In genomic region chr1:164759945-164760584, GRCh38 we compare ENCODE assay signal across 22 cellular contexts.
DNase-seq lines count a peak whose midpoint lies in the region; ATAC-seq, FAIRE-seq and TF ChIP-seq lines count a peak whose summit lies in the region.
"Had no signal": no experiment of that assay in that cellular context is flagged by ENCODE, and none has a peak within 500 bp of the region (broad histone marks: within the 10 kb centered on the region; RNA-seq: fewer than 3 reads in every experiment).

No MANE protein-coding gene starts in this region.

- H3K4me3 ChIP-seq in IMR-90 (ENCODE audit: insufficient read depth, low read depth, low read length) = no peak overlapping the region
- H3K4me3 ChIP-seq in H1 (ENCODE audit: extremely low read depth in 1 of 4, insufficient read depth in 2 of 4, low read depth in 3 of 4, low read length in 4 of 4) = no peak overlapping the region
- H3K4me3 ChIP-seq in mesenchymal stem cell (ENCODE audit: insufficient read depth in 1 of 2, low read depth in 1 of 2, low read length in 2 of 2) = no peak overlapping the region
- no peak overlapping the region for H3K4me3 ChIP-seq in tibial nerve
- H3K4me3 ChIP-seq: body of pancreas, pancreas had no signal

- no peak overlapping the region for H3K23ac ChIP-seq in IMR-90 (ENCODE audit: low read depth, low read length)
- no peak overlapping the region for H3K23ac ChIP-seq in H1 (ENCODE audit: insufficient read length)
- H3K23ac ChIP-seq in mesenchymal stem cell (ENCODE audit: low read length in 2 of 2) = no peak overlapping the region

- H3K79me1 ChIP-seq in IMR-90 (ENCODE audit: low read depth in 1 of 2, low read length in 2 of 2) (peaks cover 4 to 7% of the 10 kb centered on the region in 2 experiments), H1 (ENCODE audit: low read depth, low read length) (peaks cover 12% of the 10 kb centered on the region), mesenchymal stem cell (replicated peaks; ENCODE audit: low read length, poor library complexity, severe bottlenecking) (no peaks in the 10 kb centered on the region)

- 0 out of 2 replicates have a peak overlapping the region, but pooled peaks have one; percentile 2 for H3K27ac ChIP-seq in IMR-90 (ENCODE audit: insufficient read depth, low read length)
- 0 out of 2 replicates have a peak overlapping the region, but pooled peaks have one; percentile 23 for H3K27ac ChIP-seq in H1 (ENCODE audit: low read depth, low read length)
- H3K27ac ChIP-seq in mesenchymal stem cell (ENCODE audit: low read length, poor library complexity, severe bottlenecking) = no peak overlapping the region
- H3K27ac ChIP-seq in tibial nerve = peak overlapping the region in 3 of 4 donors; percentile 39 to 84 (median 80)
- H3K27ac ChIP-seq: pancreas had no signal

- H3K4me1 ChIP-seq in IMR-90 (ENCODE audit: control insufficient read depth, insufficient read depth, low read length) = peaks cover 15% of the 10 kb centered on the region
- peaks cover 0 to 11% (median 7%) of the 10 kb centered on the region in 4 experiments; a peak in 5 of 7 replicates for H3K4me1 ChIP-seq in H1 (replicated peaks in 1 of 4; ENCODE audit: control insufficient read depth in 3 of 4, insufficient read depth in 4 of 4, low read length in 3 of 4)
- H3K4me1 ChIP-seq in mesenchymal stem cell (ENCODE audit: control insufficient read depth, insufficient read depth, low read depth, low read length) = no peaks in the 10 kb centered on the region
- peaks cover 0 to 48% (median 3%) of the 10 kb centered on the region in 4 donors for H3K4me1 ChIP-seq in tibial nerve

- peaks cover 6% of the 10 kb centered on the region; the same call in 1 of the 2 replicates for H3K9me1 ChIP-seq in IMR-90 (ENCODE audit: insufficient read depth, low read length)

- WGBS in IMR-90 (ENCODE audit: extremely low coverage in 2 of 2, insufficient read length in 1 of 2), 2 experiments = 48% methylated on average over 3 of the region's 8 CpGs; no CpG with 5 or more reads in 1 of the 2 experiments
- 81% methylated on average over 8 of the region's 8 CpGs; no CpG with 5 or more reads in 1 of the 2 experiments for WGBS in H1 (ENCODE audit: extremely low coverage in 1 of 2, insufficient coverage in 1 of 2, insufficient read length in 1 of 2, insufficient replicate concordance in 2 of 2, low coverage in 1 of 2, low lambda C conversion rate in 2 of 2, missing lambda C conversion rate in 1 of 2), 2 experiments
- 88% methylated on average over 4 of the region's 8 CpGs for WGBS in mesenchymal stem cell
- WGBS in tibial nerve, 2 donors = 48 to 60% methylated on average over 8 of the region's 8 CpGs

- no peaks in the 10 kb centered on the region for H3K23me2 ChIP-seq in H1 (ENCODE audit: low read depth, low read length)

- CTCF ChIA-PET in IMR-90 (lab: Yijun Ruan, JAX) (no interaction called here), H1 (lab: Charles Lee; ENCODE audit: partially characterized antibody) (interaction anchor here (0.7 to 1.5 kb wide), 5 partner anchors 11 to 313 kb away, joined by 3 to 6 read pairs (median 3); no protein-coding TSS in a partner anchor)

- H4K5ac ChIP-seq in IMR-90 (ENCODE audit: low read depth, low read length) (peak overlapping the region; percentile 6), H1 (ENCODE audit: insufficient read length, low read depth, low read length) (no peak overlapping the region)

- TF ChIP-seq EP300 in H1 (IDR thresholded peaks at IDR 0.05; ENCODE audit: borderline replicate concordance in 1 of 2, low read depth in 2 of 2, low read length in 2 of 2) = no peak
- no peak for TF ChIP-seq EP300 in tibial nerve (IDR thresholded peaks at IDR 0.05)

- H3K4ac ChIP-seq in IMR-90 (ENCODE audit: low read depth, low read length) (peak overlapping the region; percentile 48; the same call in 1 of the 2 replicates), H1 (replicated peaks; ENCODE audit: insufficient read length, low read depth, low read length) (no peak overlapping the region), mesenchymal stem cell (ENCODE audit: low read depth in 1 of 2, low read length in 2 of 2) (no peak overlapping the region)

- peak overlapping the region; percentile 15; the same call in 1 of the 2 replicates for H2AK5ac ChIP-seq in IMR-90 (ENCODE audit: low read depth, low read length)
- no peak overlapping the region for H2AK5ac ChIP-seq in H1 (ENCODE audit: low read depth, low read length)
- no peak overlapping the region for H2AK5ac ChIP-seq in mesenchymal stem cell (ENCODE audit: low read length, severe bottlenecking)

- H3K14ac ChIP-seq in IMR-90 (replicated peaks; ENCODE audit: low read depth, low read length) (no peak overlapping the region), H1 (ENCODE audit: insufficient read length) (no peak overlapping the region), mesenchymal stem cell (ENCODE audit: low read length in 2 of 2) (no peak overlapping the region)

- H3K36me3 ChIP-seq in IMR-90 (ENCODE audit: control insufficient read depth, insufficient read depth, low read length) (no peaks in the 10 kb centered on the region), H1 (ENCODE audit: control insufficient read depth in 2 of 4, insufficient read depth in 4 of 4, low read length in 3 of 4) (no peaks in the 10 kb centered on the region), mesenchymal stem cell (ENCODE audit: control insufficient read depth in 1 of 2, insufficient read depth in 2 of 2, low read depth in 1 of 2, low read length in 2 of 2) (no peaks in the 10 kb centered on the region), tibial nerve (no peaks in the 10 kb centered on the region)
- H3K36me3 ChIP-seq: pancreas had no signal

- H2BK120ac ChIP-seq in IMR-90 (ENCODE audit: low read depth, low read length) (peak overlapping the region; percentile 14; the same call in 1 of the 2 replicates), H1 (replicated peaks; ENCODE audit: low read depth, low read length) (no peak overlapping the region), mesenchymal stem cell (ENCODE audit: low read depth, low read length) (no peak overlapping the region)

- H2BK15ac ChIP-seq in IMR-90 (ENCODE audit: low read depth, low read length) (peak overlapping the region; percentile 8; the same call in 1 of the 3 replicates), H1 (ENCODE audit: low read length) (no peak overlapping the region), mesenchymal stem cell (ENCODE audit: low read depth, poor library complexity, severe bottlenecking) (no peak overlapping the region)

- no peak overlapping the region for H3K9ac ChIP-seq in IMR-90 (ENCODE audit: low read depth, low read length)
- H3K9ac ChIP-seq in H1 (replicated peaks in 1 of 4; ENCODE audit: extremely low read depth in 1 of 4, low read depth in 3 of 4, low read length in 3 of 4) = no peak overlapping the region
- H3K9ac ChIP-seq in mesenchymal stem cell (ENCODE audit: low read length) = peak overlapping the region; percentile 47

- FAIRE-seq in H1 (lab: Jason Lieb, UNC) (no peak), frontal cortex (lab: Jason Lieb, UNC) (no peak)
- FAIRE-seq: H54, pancreas had no signal

- H4K8ac ChIP-seq in IMR-90 (ENCODE audit: low read depth in 2 of 2, low read length in 2 of 2) (peak overlapping the region; percentile 25 to 63; a peak in 2 of 4 replicates), H1 (ENCODE audit: extremely low read depth, insufficient read depth, low read length) (no peak overlapping the region), mesenchymal stem cell (ENCODE audit: low read length) (no peak overlapping the region)

- peaks cover 0 to 82% of the 10 kb centered on the region in 2 experiments; a peak in 2 of 4 replicates for H3K79me2 ChIP-seq in H1 (ENCODE audit: control insufficient read depth in 1 of 2, insufficient read depth in 2 of 2, low read length in 2 of 2)

- ATAC-seq in IMR-90 (ENCODE audit: low read depth) (no peak), HG02759 (IDR thresholded peaks at IDR 0.05; ENCODE audit: unreplicated experiment) (no peak)
- ATAC-seq: body of pancreas; naive thymus-derived CD8-positive, alpha-beta T cell; stimulated activated naive CD8-positive, alpha-beta T cell treated with anti-CD3 and anti-CD28 coated beads, Interleukin-15, Interleukin-2, amounts not matched to agents 100 U/mL and 50 U/mL, for 24 hours had no signal

- no peaks in the 10 kb centered on the region for H3K27me3 ChIP-seq in IMR-90 (ENCODE audit: control insufficient read depth, insufficient read depth, low read length)
- no peaks in the 10 kb centered on the region for H3K27me3 ChIP-seq in H1 (replicated peaks in 1 of 4; ENCODE audit: control insufficient read depth in 3 of 4, extremely low read depth in 1 of 4, insufficient read depth in 3 of 4, low read length in 3 of 4)
- H3K27me3 ChIP-seq in mesenchymal stem cell (ENCODE audit: control insufficient read depth in 1 of 2, insufficient read depth in 1 of 2, low read length in 2 of 2) = no peaks in the 10 kb centered on the region
- no peaks in the 10 kb centered on the region for H3K27me3 ChIP-seq in tibial nerve
- H3K27me3 ChIP-seq: body of pancreas, pancreas had no signal

- no peak overlapping the region for H2AK9ac ChIP-seq in IMR-90 (replicated peaks; ENCODE audit: low read depth, low read length, poor library complexity)

- DNase-seq in IMR-90 (no peak), H1 (ENCODE audit: low read depth in 1 of 2, low spot score in 2 of 2) (no peak), mesenchymal stem cell (no peak), tibial nerve (ENCODE audit: low spot score in 2 of 2) (no peak), frontal cortex (ENCODE audit: low spot score in 2 of 2) (no peak), OCI-M2 (lab: John Stamatoyannopoulos, UW; ENCODE audit: unreplicated experiment) (no peak), GF-D8 (lab: John Stamatoyannopoulos, UW) (no peak)
- DNase-seq: activated CD4-positive, alpha-beta T cell treated with anti-CD3 and anti-CD28 coated beads, Interleukin-2, amount 50 U/mL, for 1 hour; activated CD8-positive, alpha-beta memory T cell treated with anti-CD3 and anti-CD28 coated beads, Interleukin-2, amount 50 U/mL, for 4 hours; activated naive CD8-positive, alpha-beta T cell treated with anti-CD3 and anti-CD28 coated beads, Interleukin-2, amount 10 ng/mL, durations not matched to agents 7 days and 5 days; body of pancreas; CD8-positive, alpha-beta memory T cell; cortex of kidney; DMS79; islet precursor cell; naive thymus-derived CD8-positive, alpha-beta T cell; NCI-H526 treated with DMSO at 0.1 percent for 48 hours; pancreas; stimulated activated CD4-positive, alpha-beta T cell treated with anti-CD3 and anti-CD28 coated beads, Interleukin-1b, Interleukin-23, amount 100 ng/mL, for 48 hours; stimulated activated naive CD8-positive, alpha-beta T cell treated with anti-CD3 and anti-CD28 coated beads, Interleukin-15, Interleukin-2, amounts not matched to agents 100 U/mL and 50 U/mL, for 24 hours had no signal

- H3K4me2 ChIP-seq in IMR-90 (ENCODE audit: low read depth, low read length) (no peak overlapping the region), H1 (ENCODE audit: insufficient read depth in 1 of 2, low read depth in 2 of 2, low read length in 2 of 2) (no peak overlapping the region), mesenchymal stem cell (ENCODE audit: low read length, poor library complexity, severe bottlenecking) (no peak overlapping the region)

- TF ChIP-seq POLR2A in IMR-90 (IDR thresholded peaks at IDR 0.05; ENCODE audit: low read depth, low read length) = no peak
- no peak for TF ChIP-seq POLR2A in H1 (IDR thresholded peaks at IDR 0.05; ENCODE audit: control extremely low read depth in 1 of 2, low read depth in 2 of 2, low read length in 2 of 2)
- TF ChIP-seq POLR2A in tibial nerve (IDR thresholded peaks at IDR 0.05) = no peak

- POLR2A ChIA-PET in IMR-90 (lab: Charles Lee; ENCODE audit: unreplicated experiment) = no interaction called here
- POLR2A ChIA-PET in H1 (lab: Charles Lee; ENCODE audit: partially characterized antibody) = no interaction called here

- H3K9me3 ChIP-seq in IMR-90 (ENCODE audit: control insufficient read depth, insufficient read depth, low read length) = no peaks in the 10 kb centered on the region
- H3K9me3 ChIP-seq in H1 (ENCODE audit: insufficient read depth in 2 of 2, low read depth in 1 of 2, low read length in 1 of 2) = no peaks in the 10 kb centered on the region
- H3K9me3 ChIP-seq in mesenchymal stem cell (ENCODE audit: control insufficient read depth, low read length) = peaks cover 6% of the 10 kb centered on the region
- no peaks in the 10 kb centered on the region for H3K9me3 ChIP-seq in tibial nerve
- H3K9me3 ChIP-seq: body of pancreas, pancreas had no signal

- no peak for TF ChIP-seq RAD21 in IMR-90 (IDR thresholded peaks at IDR 0.05; ENCODE audit: low read length)
- no peak for TF ChIP-seq RAD21 in H1 (IDR thresholded peaks at IDR 0.05 in 1 of 2, conservative IDR thresholded peaks at IDR 0.05 in 1 of 2; ENCODE audit: low read depth in 2 of 2, low read length in 2 of 2)

- BruUV-seq in IMR-90 (replicated peaks; lab: Mats Ljungman, UMichigan) = no TSS peak

- in situ Hi-C loops in IMR-90 (cut with MboI; ENCODE audit: low sequenced_read_pairs) = no loop called here

- H3K56ac ChIP-seq in IMR-90 (ENCODE audit: extremely low read depth, insufficient read depth, low read length) (no peak overlapping the region), H1 (replicated peaks; ENCODE audit: insufficient read length, low read depth, low read length) (no peak overlapping the region)

- no peaks in the 10 kb centered on the region for H4K20me1 ChIP-seq in IMR-90 (ENCODE audit: insufficient read depth, low read length)
- H4K20me1 ChIP-seq in H1 (replicated peaks in 1 of 2; ENCODE audit: control insufficient read depth in 1 of 2, insufficient read depth in 2 of 2, low read length in 2 of 2) = peaks cover under 1 to 3% of the 10 kb centered on the region in 2 experiments

- dilution Hi-C loops in IMR-90 (cut with HindIII; ENCODE audit: low sequenced_read_pairs, unreplicated experiment) = no loop called here

- no peak overlapping the region for H2BK12ac ChIP-seq in H1 (ENCODE audit: low read depth, low read length)
- no peak overlapping the region for H2BK12ac ChIP-seq in mesenchymal stem cell (ENCODE audit: low read length in 2 of 2)

- TF ChIP-seq CTCF in IMR-90 (conservative IDR thresholded peaks at IDR 0.05; ENCODE audit: low read depth, low read length) (no peak), H1 (IDR thresholded peaks at IDR 0.05; ENCODE audit: control extremely low read depth in 1 of 3, insufficient read depth in 1 of 3, low read depth in 1 of 3, low read length in 3 of 3) (no peak), tibial nerve (IDR thresholded peaks at IDR 0.05) (no peak)

- 0 out of 2 replicates have a peak overlapping the region, but pooled peaks have one; percentile 16 for H2BK20ac ChIP-seq in IMR-90 (ENCODE audit: low read depth, low read length)
- H2BK20ac ChIP-seq in H1 (ENCODE audit: low read length) = no peak overlapping the region

- H4K91ac ChIP-seq in IMR-90 (ENCODE audit: insufficient read depth, low read depth, low read length) (peak overlapping the region; percentile 31; the same call in 1 of the 2 replicates), H1 (replicated peaks; ENCODE audit: insufficient read length, low read length) (no peak overlapping the region), mesenchymal stem cell (ENCODE audit: low read length) (no peak overlapping the region)

- H3K18ac ChIP-seq in IMR-90 (ENCODE audit: low read depth, low read length) (peak overlapping the region; percentile 33; the same call in 1 of the 2 replicates), H1 (ENCODE audit: extremely low read depth, low read length) (no peak overlapping the region), mesenchymal stem cell (ENCODE audit: low read depth in 1 of 2, low read length in 2 of 2) (no peak overlapping the region)

- intact Hi-C loops in IMR-90 (cut with micrococcal nuclease) = no loop called here

- H2AFZ ChIP-seq in IMR-90 (replicated peaks; ENCODE audit: low read length, poor library complexity) (peak overlapping the region; percentile 16), H1 (ENCODE audit: low read length) (no peak overlapping the region), mesenchymal stem cell (ENCODE audit: low read depth, low read length) (no peak overlapping the region)

- H2BK5ac ChIP-seq in IMR-90 (ENCODE audit: low read depth, low read length, poor library complexity, severe bottlenecking) (no peak overlapping the region), H1 (ENCODE audit: low read depth, low read length) (no peak overlapping the region), mesenchymal stem cell (ENCODE audit: low read depth, low read length, poor library complexity, severe bottlenecking) (no peak overlapping the region)

Comparison
In these comparisons a context has a peak if more than half of its experiments do, and no peak if none do; other contexts are left out.
1. H4K8ac ChIP-seq: peak in IMR-90 (2 of 2); none in H1 (single experiment) and mesenchymal stem cell (single experiment).